Comparison of ENCODE assay signal across 8 cellular contexts in genomic region chrX:53081925-53082772, GRCh38. TPM values are rescaled to one million over a fixed set of nuclear protein-coding genes. Genes with fewer than 3 reads are reported as not detected.
DNase-seq lines count a peak whose midpoint lies in the region; ATAC-seq and TF ChIP-seq lines count a peak whose summit lies in the region.

Gene TSPYL2, plus strand, starts transcription at chrX:53082367. Its CDS starts 132 bp downstream, at chrX:53082499.

- H3K4me1 ChIP-seq in BLaER1: peaks cover 20% of the 10 kb centered on the region

- ATAC-seq in GM19328 (IDR thresholded peaks at IDR 0.05; ENCODE audit: unreplicated experiment) (peak; percentile 90), HG03520 (IDR thresholded peaks at IDR 0.05; ENCODE audit: unreplicated experiment) (peak; percentile 85)

- peak within 1 kb of the TSS; percentile 78 for H3K4me2 ChIP-seq in BLaER1

- peaks cover 17% of the 10 kb centered on the region for H3K36me3 Mint-ChIP-seq in activated CD4-positive, alpha-beta T cell treated with anti-CD3 and anti-CD28 coated beads, Interleukin-2, amount 10 ng/mL, durations not matched to agents 7 days and 5 days (ENCODE audit: low read depth)

- H3K4me1 Mint-ChIP-seq in activated CD4-positive, alpha-beta T cell treated with anti-CD3 and anti-CD28 coated beads, Interleukin-2, amount 10 ng/mL, durations not matched to agents 7 days and 5 days: peaks cover 35% of the 10 kb centered on the region

- H3K27me3 ChIP-seq in BLaER1: peaks cover 50% of the 10 kb centered on the region

- H3K36me3 ChIP-seq in BLaER1: peaks cover 24% of the 10 kb centered on the region

- H3K9me3 Mint-ChIP-seq in activated CD4-positive, alpha-beta T cell treated with anti-CD3 and anti-CD28 coated beads, Interleukin-2, amount 10 ng/mL, durations not matched to agents 7 days and 5 days: no peaks in the 10 kb centered on the region

- no peak for TF ChIP-seq CTCF in coronary artery (IDR thresholded peaks at IDR 0.05)

- CTCF ChIA-PET in activated CD4-positive, alpha-beta T cell treated with anti-CD3 and anti-CD28 coated beads, Interleukin-2, amount 10 ng/mL, durations not matched to agents 7 days and 5 days (lab: Charles Lee): interaction anchor here (1.0 kb wide), 1 partner anchor 12 kb away, joined by 3 read pairs; no protein-coding TSS in a partner anchor

- H3K27ac ChIP-seq in BLaER1: peak within 1 kb of the TSS; percentile 72
- peak within 1 kb of the TSS; percentile 94 for H3K27ac ChIP-seq in coronary artery

- H3K27me3 Mint-ChIP-seq in activated CD4-positive, alpha-beta T cell treated with anti-CD3 and anti-CD28 coated beads, Interleukin-2, amount 10 ng/mL, durations not matched to agents 7 days and 5 days: no peaks in the 10 kb centered on the region

- H3K9ac ChIP-seq in BLaER1: peak within 1 kb of the TSS; percentile 83

- POLR2A ChIA-PET in activated CD4-positive, alpha-beta T cell treated with anti-CD3 and anti-CD28 coated beads, Interleukin-2, amount 10 ng/mL, durations not matched to agents 7 days and 5 days (lab: Charles Lee): no interaction called here

- H3K27ac Mint-ChIP-seq in activated CD4-positive, alpha-beta T cell treated with anti-CD3 and anti-CD28 coated beads, Interleukin-2, amount 10 ng/mL, durations not matched to agents 7 days and 5 days: peak within 1 kb of the TSS; percentile 96

- H4K20me1 ChIP-seq in BLaER1: peaks cover 30% of the 10 kb centered on the region

- H3K4me3 ChIP-seq in BLaER1 (peak within 1 kb of the TSS; percentile 79), coronary artery (peak within 1 kb of the TSS; percentile 77)

- DNase-seq in NCI-H69 (lab: John Stamatoyannopoulos, UW) (peak; percentile 97), coronary artery (ENCODE audit: low spot score) (peak; percentile 96), left kidney (ENCODE audit: low read depth, low spot score) (peak; percentile 98)
- DNase-seq in activated CD4-positive, alpha-beta T cell treated with anti-CD3 and anti-CD28 coated beads, Interleukin-2, amount 10 ng/mL, durations not matched to agents 7 days and 5 days: peak; percentile 92
- peak; percentile 91 to 92 for DNase-seq in stimulated activated CD4-positive, alpha-beta T cell treated with anti-CD3 and anti-CD28 coated beads, Interleukin-2, amount 100 ng/mL, for 24 hours

- H3K4me3 Mint-ChIP-seq in activated CD4-positive, alpha-beta T cell treated with anti-CD3 and anti-CD28 coated beads, Interleukin-2, amount 10 ng/mL, durations not matched to agents 7 days and 5 days: peak within 1 kb of the TSS; percentile 82

- 0 out of 2 replicates have a peak, but pooled peaks cover 6% of the 10 kb centered on the region for H3K9me3 ChIP-seq in BLaER1

RNA-seq across cellular contexts. Expression of gene TSPYL2, which starts in this region (rescaled TPM):
- total RNA-seq in activated CD4-positive, alpha-beta T cell treated with anti-CD3 and anti-CD28 coated beads, Interleukin-2, amount 10 ng/mL, durations not matched to agents 7 days and 5 days: 10 to 100 TPM; 15.3 to 18.9 TPM

Comparison
In these comparisons a context has a peak if more than half of its experiments do, and no peak if none do; other contexts are left out.
1. Peak in every context shown above with its lines: DNase-seq, ATAC-seq, H3K4me3 ChIP-seq and H3K27ac ChIP-seq.